Comparison of ENCODE assay signal across 15 cellular contexts in the genomic region with DNA sequence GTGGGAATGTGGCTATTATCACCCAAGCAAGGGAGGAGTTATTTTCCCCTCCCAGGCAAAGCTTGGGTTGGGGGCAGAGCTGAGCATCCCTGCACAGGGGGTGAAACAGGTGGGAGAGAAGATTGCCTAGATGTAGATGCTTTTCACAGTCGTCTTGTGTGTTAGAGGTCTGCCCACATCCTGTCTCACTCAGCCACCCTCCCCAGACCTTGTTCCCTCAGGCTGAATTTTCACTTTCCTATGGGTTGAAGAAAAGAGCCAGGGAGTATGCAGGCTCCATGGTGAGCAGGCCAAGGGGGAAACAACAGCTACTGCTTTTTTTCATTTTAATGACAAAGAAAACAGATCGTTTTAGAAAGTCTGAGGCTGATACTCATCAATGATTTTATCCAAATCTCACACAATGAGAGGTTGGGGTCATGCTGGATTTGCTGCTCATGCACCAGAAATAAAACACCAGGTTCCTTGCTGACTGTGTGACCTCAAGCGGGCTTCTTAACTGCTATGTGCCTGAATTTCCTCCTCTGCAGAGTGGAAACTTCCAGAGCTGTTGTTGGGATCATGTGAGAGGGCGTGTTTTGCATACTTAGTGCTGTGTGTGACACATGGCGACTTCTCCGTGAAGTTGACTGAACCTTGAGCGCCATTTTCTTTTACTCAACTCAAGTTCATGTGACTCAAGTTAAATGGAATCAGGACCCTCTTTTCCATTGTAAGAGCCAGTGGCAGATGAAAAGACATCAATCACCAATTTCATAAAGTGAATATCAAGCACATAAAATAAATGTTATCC.
DNase-seq lines count a peak whose midpoint lies in the region; ATAC-seq and TF ChIP-seq lines count a peak whose summit lies in the region.
"Had no signal": no experiment of that assay in that cellular context is flagged by ENCODE, and none has a peak within 500 bp of the region (broad histone marks: within the 10 kb centered on the region; RNA-seq: fewer than 3 reads in every experiment).

No MANE protein-coding gene starts in this region.

- no peaks in the 10 kb centered on the region for H4K20me1 ChIP-seq in MM.1S (ENCODE audit: insufficient read depth, low read length)

- H3K4me3 ChIP-seq in cardiac muscle cell = no peak overlapping the region
- no peak overlapping the region for H3K4me3 ChIP-seq in right cardiac atrium (ENCODE audit: low read length)
- H3K4me3 ChIP-seq in MM.1S (ENCODE audit: low read length) = no peak overlapping the region
- no peak overlapping the region for H3K4me3 ChIP-seq in thymus (ENCODE audit: low read length)
- no peak overlapping the region for H3K4me3 ChIP-seq in WERI-Rb-1 (ENCODE audit: low read depth, low read length)
- H3K4me3 ChIP-seq: coronary artery, skin epidermis had no signal

- peaks cover 12% of the 10 kb centered on the region for H3K4me1 Mint-ChIP-seq in central memory CD8-positive, alpha-beta T cell

- no peak overlapping the region for H3K27ac Mint-ChIP-seq in central memory CD8-positive, alpha-beta T cell (ENCODE audit: low read depth)

- peak overlapping the region; percentile 62 for H3K27ac ChIP-seq in cardiac muscle cell
- no peak overlapping the region for H3K27ac ChIP-seq in right cardiac atrium (ENCODE audit: low read length)
- H3K27ac ChIP-seq in MM.1S (ENCODE audit: low read length) = no peak overlapping the region
- peak overlapping the region; percentile 19 for H3K27ac ChIP-seq in thymus (ENCODE audit: low read depth)
- H3K27ac ChIP-seq in WERI-Rb-1 = no peak overlapping the region
- no peak overlapping the region for H3K27ac ChIP-seq in RWPE1
- H3K27ac ChIP-seq: coronary artery, HL-60, skin epidermis had no signal

- TF ChIP-seq CTCF in cardiac muscle cell (IDR thresholded peaks at IDR 0.05; ENCODE audit: low read depth, low read length) = no peak
- TF ChIP-seq CTCF in MM.1S (IDR thresholded peaks at IDR 0.05; ENCODE audit: low read length) = no peak
- TF ChIP-seq CTCF in WERI-Rb-1 (IDR thresholded peaks at IDR 0.05; ENCODE audit: low read depth, low read length) = no peak
- no peak for TF ChIP-seq CTCF in RWPE1 (conservative IDR thresholded peaks at IDR 0.05; ENCODE audit: low read depth)

- POLR2A ChIA-PET in RWPE1 (lab: Yijun Ruan, JAX; ENCODE audit: low non-redundant PET) = no interaction called here

- H3K9me2 ChIP-seq in MM.1S (replicated peaks; ENCODE audit: insufficient read depth, low read length) = no peaks in the 10 kb centered on the region

- DNase-seq in cardiac muscle cell (ENCODE audit: low read depth in 1 of 2, low spot score in 1 of 2) = no peak
- no peak for DNase-seq in right cardiac atrium
- DNase-seq in MM.1S = peak; percentile 42
- DNase-seq in central memory CD8-positive, alpha-beta T cell (ENCODE audit: low spot score in 2 of 2) = no peak
- DNase-seq in WERI-Rb-1 = no peak
- DNase-seq in RWPE1 (ENCODE audit: low spot score) = no peak
- DNase-seq: activated CD4-positive, CD25-positive, alpha-beta regulatory T cell treated with anti-CD3 and anti-CD28 coated beads, Interleukin-2, amount 50 U/mL, for 72 hours; kidney glomerular epithelial cell; NCI-H1417 had no signal

- H3K27me3 ChIP-seq in cardiac muscle cell = no peaks in the 10 kb centered on the region
- no peaks in the 10 kb centered on the region for H3K27me3 ChIP-seq in right cardiac atrium (ENCODE audit: control insufficient read depth, insufficient read depth)
- H3K27me3 ChIP-seq in MM.1S (replicated peaks; ENCODE audit: insufficient read depth, low read length) = no peaks in the 10 kb centered on the region
- no peaks in the 10 kb centered on the region for H3K27me3 ChIP-seq in thymus (ENCODE audit: control insufficient read depth, insufficient read depth)
- no peaks in the 10 kb centered on the region for H3K27me3 ChIP-seq in WERI-Rb-1 (ENCODE audit: insufficient read depth, low read depth, severe bottlenecking)

- ATAC-seq in right cardiac atrium (no peak), GM19397 (IDR thresholded peaks at IDR 0.05; ENCODE audit: unreplicated experiment) (no peak)
- peak; percentile 61 for ATAC-seq in central memory CD8-positive, alpha-beta T cell (replicated peaks; ENCODE audit: extremely low read depth, poor library complexity, severe bottlenecking)

- H3K9me3 ChIP-seq in cardiac muscle cell (ENCODE audit: low read depth) (no peaks in the 10 kb centered on the region), right cardiac atrium (ENCODE audit: control insufficient read depth, low read length) (no peaks in the 10 kb centered on the region), MM.1S (replicated peaks; ENCODE audit: insufficient read depth, low read length) (no peaks in the 10 kb centered on the region), thymus (ENCODE audit: control insufficient read depth) (no peaks in the 10 kb centered on the region), WERI-Rb-1 (ENCODE audit: severe bottlenecking) (peaks cover 2% of the 10 kb centered on the region)

- no peak overlapping the region for H3K4me3 Mint-ChIP-seq in central memory CD8-positive, alpha-beta T cell
- H3K4me3 Mint-ChIP-seq: neural crest cell had no signal

- intact Hi-C loops in right cardiac atrium (cut with DNase I) = no loop called here

- H3K27me3 Mint-ChIP-seq in central memory CD8-positive, alpha-beta T cell = no peaks in the 10 kb centered on the region

- no peaks in the 10 kb centered on the region for H3K36me3 Mint-ChIP-seq in central memory CD8-positive, alpha-beta T cell (ENCODE audit: insufficient read depth)

- no peaks in the 10 kb centered on the region for H3F3A ChIP-seq in MM.1S (ENCODE audit: insufficient read depth, low read length)

- H3K9me3 Mint-ChIP-seq in central memory CD8-positive, alpha-beta T cell = no peaks in the 10 kb centered on the region
- H3K9me3 Mint-ChIP-seq: neural crest cell had no signal

- CTCF ChIA-PET in RWPE1 (lab: Yijun Ruan, JAX) = interaction anchor here (0.7 kb wide), 1 partner anchor 299 kb away, joined by 4 read pairs; no protein-coding TSS in a partner anchor

- H2AFZ ChIP-seq in MM.1S (ENCODE audit: low read length) = no peak overlapping the region

- no peak overlapping the region for H3K9ac ChIP-seq in MM.1S (ENCODE audit: low read length)

- no peak overlapping the region for H3K4me2 ChIP-seq in MM.1S (ENCODE audit: low read depth, low read length)

- H3K79me2 ChIP-seq in MM.1S (ENCODE audit: low read length) = no peaks in the 10 kb centered on the region

- H3K4me1 ChIP-seq in cardiac muscle cell (ENCODE audit: low read depth) = peaks cover 13% of the 10 kb centered on the region
- no peaks in the 10 kb centered on the region for H3K4me1 ChIP-seq in right cardiac atrium (ENCODE audit: control insufficient read depth, insufficient read depth, low read length)
- no peaks in the 10 kb centered on the region for H3K4me1 ChIP-seq in MM.1S (ENCODE audit: low read length)
- H3K4me1 ChIP-seq in thymus (ENCODE audit: control insufficient read depth, insufficient read depth, low read length) = peaks cover 17% of the 10 kb centered on the region

- H3K36me3 ChIP-seq in cardiac muscle cell (peaks cover 5% of the 10 kb centered on the region), MM.1S (replicated peaks; ENCODE audit: insufficient read depth, low read length) (no peaks in the 10 kb centered on the region), thymus (ENCODE audit: control insufficient read depth, insufficient read depth) (no peaks in the 10 kb centered on the region), WERI-Rb-1 (no peaks in the 10 kb centered on the region)

- 84% methylated on average over 7 of the region's 7 CpGs for WGBS in right cardiac atrium
- 67% methylated on average over 7 of the region's 7 CpGs for WGBS in thymus

Comparison
In these comparisons a context has a peak if more than half of its experiments do, and no peak if none do; other contexts are left out.
1. H3K27ac ChIP-seq: peak in cardiac muscle cell (single experiment) and thymus (single experiment); none in right cardiac atrium (single experiment), MM.1S (single experiment), WERI-Rb-1 (single experiment) and RWPE1 (single experiment).